Comparison of ENCODE assay signal across 32 cellular contexts in the genomic region with DNA sequence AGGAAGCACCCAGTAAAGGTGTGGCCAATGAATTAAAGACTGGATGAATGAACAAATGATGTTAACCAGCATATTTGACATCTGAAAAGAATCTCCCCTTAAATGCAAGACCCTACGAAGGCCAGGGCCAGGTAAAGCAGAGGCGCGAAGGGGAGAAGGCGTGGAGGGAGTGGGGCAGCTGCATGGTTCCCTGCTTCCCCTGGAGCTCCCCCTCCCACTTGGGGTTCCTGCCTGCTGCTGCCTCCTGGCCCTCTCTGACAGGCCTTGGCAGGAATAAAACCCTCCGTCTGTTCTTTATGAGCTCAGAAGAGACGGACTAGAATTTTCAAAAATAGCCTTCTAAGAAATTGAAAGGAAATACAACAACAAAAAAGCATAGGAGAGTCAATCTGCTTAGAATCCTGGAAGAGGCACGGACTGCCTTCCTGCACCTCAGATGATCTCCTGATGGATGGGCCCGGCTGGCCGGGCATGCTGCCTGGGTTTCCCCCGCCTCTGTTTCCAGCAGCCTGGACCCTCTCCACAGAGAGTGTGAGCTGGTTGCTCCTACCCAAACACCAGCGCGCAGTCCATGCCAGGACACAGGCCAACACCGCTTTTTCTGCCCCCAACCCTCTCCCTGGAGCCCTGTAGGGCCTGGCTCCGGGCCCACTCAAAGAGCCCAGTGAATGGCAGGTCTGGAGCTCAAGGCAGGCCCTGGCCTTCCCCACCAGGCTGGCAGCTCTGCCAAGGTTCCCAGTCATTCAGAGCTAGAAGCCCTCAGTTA. TPM values are rescaled to one million over a fixed set of nuclear protein-coding genes. Genes with fewer than 3 reads are reported as not detected.
DNase-seq lines count a peak whose midpoint lies in the region; ATAC-seq and TF ChIP-seq lines count a peak whose summit lies in the region.
"Had no signal": no experiment of that assay in that cellular context is flagged by ENCODE, and none has a peak within 500 bp of the region (broad histone marks: within the 10 kb centered on the region; RNA-seq: fewer than 3 reads in every experiment).

No MANE protein-coding gene starts in this region.

- no peak overlapping the region for H3K27ac Mint-ChIP-seq in chondrocyte (ENCODE audit: unreplicated experiment)
- H3K27ac Mint-ChIP-seq: activated CD4-positive, alpha-beta T cell treated with anti-CD3 and anti-CD28 coated beads, Interleukin-2, amount 10 ng/mL, durations not matched to agents 24 days and 14 days; activated T-cell treated with anti-CD3 and anti-CD28 coated beads, Interleukin-2, amount 50 U/mL, for 24 hours; immature natural killer cell; naive thymus-derived CD4-positive, alpha-beta T cell had no signal

- H3K9me3 Mint-ChIP-seq in chondrocyte (ENCODE audit: low read depth): no peaks in the 10 kb centered on the region
- H3K9me3 Mint-ChIP-seq: activated CD4-positive, alpha-beta T cell treated with anti-CD3 and anti-CD28 coated beads, Interleukin-2, amount 10 ng/mL, durations not matched to agents 24 days and 14 days; activated T-cell treated with anti-CD3 and anti-CD28 coated beads, Interleukin-2, amount 50 U/mL, for 24 hours; immature natural killer cell had no signal

- in situ Hi-C loops in ACHN (cut with HindIII; ENCODE audit: low pct_ligation_motif_present, low pct_unique_long_range_greater_than_20kb, low sequenced_read_pairs): no loop called here

- H3K27me3 Mint-ChIP-seq in chondrocyte (ENCODE audit: low read depth): peaks cover 52% of the 10 kb centered on the region
- H3K27me3 Mint-ChIP-seq: activated CD4-positive, alpha-beta T cell treated with anti-CD3 and anti-CD28 coated beads, Interleukin-2, amount 10 ng/mL, durations not matched to agents 24 days and 14 days had no signal

- H3K4me3 Mint-ChIP-seq in chondrocyte (ENCODE audit: unreplicated experiment): no peak overlapping the region
- H3K4me3 Mint-ChIP-seq: activated CD4-positive, alpha-beta T cell treated with anti-CD3 and anti-CD28 coated beads, Interleukin-2, amount 10 ng/mL, durations not matched to agents 24 days and 14 days; activated T-cell treated with anti-CD3 and anti-CD28 coated beads, Interleukin-2, amount 50 U/mL, for 24 hours; B cell; immature natural killer cell; naive thymus-derived CD4-positive, alpha-beta T cell had no signal

- no peak for TF ChIP-seq CTCF in chondrocyte (IDR thresholded peaks at IDR 0.05)

- intact Hi-C loops in Right ventricle myocardium superior (cut with DNase I) (no loop called here), left ventricle myocardium superior (cut with micrococcal nuclease) (no loop called here)

- no peaks in the 10 kb centered on the region for H3K36me3 Mint-ChIP-seq in chondrocyte (ENCODE audit: low read depth)
- H3K36me3 Mint-ChIP-seq: immature natural killer cell; naive thymus-derived CD4-positive, alpha-beta T cell had no signal

- ATAC-seq in Right ventricle myocardium superior (ENCODE audit: poor library complexity) (no peak), left ventricle myocardium superior (no peak)
- ATAC-seq: esophagus mucosa; left lung; naive thymus-derived CD4-positive, alpha-beta T cell had no signal

- peak; percentile 18 for DNase-seq in Right ventricle myocardium superior
- no peak for DNase-seq in left ventricle myocardium superior
- peak; percentile 82 for DNase-seq in chondrocyte (ENCODE audit: low spot score)
- DNase-seq in nucleus accumbens (lab: John Stamatoyannopoulos, UW): peak in 51 of 56 donors; percentile 11 to 84 (median 51)
- DNase-seq in GM03348 (ENCODE audit: low spot score): no peak
- DNase-seq in stimulated activated CD4-positive, alpha-beta T cell treated with anti-CD3 and anti-CD28 coated beads, Interleukin-1b, Interleukin-23, amount 100 ng/mL, for 48 hours: no peak
- DNase-seq in activated CD4-positive, alpha-beta T cell treated with anti-CD3 and anti-CD28 coated beads for 48 hours: no peak
- no peak for DNase-seq in ACHN
- DNase-seq: activated CD4-positive, alpha-beta T cell treated with anti-CD3 and anti-CD28 coated beads, Interleukin-2, amount 10 ng/mL, durations not matched to agents 24 days and 14 days; activated gamma-delta T cell; activated T-cell treated with anti-CD3 and anti-CD28 coated beads, Interleukin-2, amount 50 U/mL, for 24 hours; Caco-2; colonic mucosa; DND-41; foreskin fibroblast; immature natural killer cell; naive thymus-derived CD4-positive, alpha-beta T cell; NCI-H524 treated with DMSO at 0.1 percent for 48 hours; retina; SIG-M5; small intestine; stimulated activated CD4-positive, alpha-beta T cell treated with anti-CD3 and anti-CD28 coated beads, Interleukin-2, amount 100 ng/mL, for 24 hours; stomach; SW 1271; T-helper 9 cell; transverse colon; WERI-Rb-1 had no signal

- H3K4me1 Mint-ChIP-seq in chondrocyte (ENCODE audit: low read depth): no peaks in the 10 kb centered on the region
- H3K4me1 Mint-ChIP-seq: activated CD4-positive, alpha-beta T cell treated with anti-CD3 and anti-CD28 coated beads, Interleukin-2, amount 10 ng/mL, durations not matched to agents 24 days and 14 days; B cell; immature natural killer cell; naive thymus-derived CD4-positive, alpha-beta T cell had no signal

RNA-seq across cellular contexts. Expression of a gene that starts 24.0 kb away (rescaled TPM):
- not detected for total RNA-seq in Right ventricle myocardium superior
- not detected for total RNA-seq in left ventricle myocardium superior
- not detected in 3 replicates for total RNA-seq in chondrocyte
- total RNA-seq: activated CD4-positive, alpha-beta T cell treated with anti-CD3 and anti-CD28 coated beads, Interleukin-2, amount 10 ng/mL, durations not matched to agents 24 days and 14 days; B cell; esophagus mucosa; HT-29; naive thymus-derived CD4-positive, alpha-beta T cell had no signal

RNA-seq across cellular contexts. Expression of a gene that starts 24.1 kb away (rescaled TPM):
- total RNA-seq in Right ventricle myocardium superior (not detected), left ventricle myocardium superior (not detected), chondrocyte (not detected in 3 replicates)
- total RNA-seq: activated CD4-positive, alpha-beta T cell treated with anti-CD3 and anti-CD28 coated beads, Interleukin-2, amount 10 ng/mL, durations not matched to agents 24 days and 14 days; B cell; esophagus mucosa; HT-29; left lung; naive thymus-derived CD4-positive, alpha-beta T cell; omental fat pad had no signal

RNA-seq across cellular contexts. Expression of a gene that starts 32.4 kb away (rescaled TPM):
- total RNA-seq in Right ventricle myocardium superior: not detected
- total RNA-seq in left ventricle myocardium superior: not detected
- total RNA-seq in chondrocyte: not detected in 3 replicates
- total RNA-seq: activated CD4-positive, alpha-beta T cell treated with anti-CD3 and anti-CD28 coated beads, Interleukin-2, amount 10 ng/mL, durations not matched to agents 24 days and 14 days; B cell; Caco-2; esophagus mucosa; HT-29; left lung; naive thymus-derived CD4-positive, alpha-beta T cell; omental fat pad had no signal

RNA-seq across cellular contexts. Expression of a gene that starts 43.4 kb away (rescaled TPM):
- total RNA-seq in Right ventricle myocardium superior (not detected), left ventricle myocardium superior (not detected), chondrocyte (0.19 TPM in 1 of 3 replicates, not detected in the others)
- total RNA-seq: activated CD4-positive, alpha-beta T cell treated with anti-CD3 and anti-CD28 coated beads, Interleukin-2, amount 10 ng/mL, durations not matched to agents 24 days and 14 days had no signal

RNA-seq across cellular contexts. Expression of a gene that starts 57.9 kb away (rescaled TPM):
- not detected for total RNA-seq in Right ventricle myocardium superior
- not detected for total RNA-seq in left ventricle myocardium superior
- total RNA-seq in chondrocyte: 0.22 to 0.36 TPM in 2 of 3 replicates, not detected in the other
- total RNA-seq: activated CD4-positive, alpha-beta T cell treated with anti-CD3 and anti-CD28 coated beads, Interleukin-2, amount 10 ng/mL, durations not matched to agents 24 days and 14 days; B cell; esophagus mucosa; HT-29; left lung; naive thymus-derived CD4-positive, alpha-beta T cell; omental fat pad had no signal

Comparison
In these comparisons a context has a peak if more than half of its experiments do, and no peak if none do; other contexts are left out.
1. DNase-seq: peak in Right ventricle myocardium superior (single experiment), chondrocyte (single experiment) and nucleus accumbens (51 of 56); none in left ventricle myocardium superior (single experiment), GM03348 (single experiment), stimulated activated CD4-positive, alpha-beta T cell treated with anti-CD3 and anti-CD28 coated beads, Interleukin-1b, Interleukin-23, amount 100 ng/mL, for 48 hours (single experiment), activated CD4-positive, alpha-beta T cell treated with anti-CD3 and anti-CD28 coated beads for 48 hours (single experiment) and ACHN (single experiment).